In genomic region chr17:51860934-51861561, GRCh38 we compare ENCODE assay signal across 8 cellular contexts.
DNase-seq lines count a peak whose midpoint lies in the region; ATAC-seq, FAIRE-seq and TF ChIP-seq lines count a peak whose summit lies in the region.
"Had no signal": no experiment of that assay in that cellular context is flagged by ENCODE, and none has a peak within 500 bp of the region (broad histone marks: within the 10 kb centered on the region; RNA-seq: fewer than 3 reads in every experiment).

No MANE protein-coding gene starts in this region.

- peak; percentile 40 for DNase-seq in DND-41
- peak; percentile 71 for DNase-seq in NCI-H748 (lab: John Stamatoyannopoulos, UW; ENCODE audit: unreplicated experiment)
- peak; percentile 43 to 81 for DNase-seq in H1 (ENCODE audit: low read depth in 1 of 2, low spot score in 2 of 2)
- DNase-seq in effector memory CD4-positive, alpha-beta T cell = no peak

- H3K27ac ChIP-seq in DND-41 (ENCODE audit: low read length) = no peak overlapping the region
- no peak overlapping the region for H3K27ac ChIP-seq in H1 (ENCODE audit: low read depth, low read length)
- no peak overlapping the region for H3K27ac ChIP-seq in parathyroid adenoma
- H3K27ac ChIP-seq in effector memory CD4-positive, alpha-beta T cell (ENCODE audit: insufficient read depth, low read length, poor library complexity, severe bottlenecking) = no peak overlapping the region
- H3K27ac ChIP-seq: SK-N-MC had no signal

- H3K4me1 ChIP-seq in DND-41 (ENCODE audit: insufficient read depth, low read length) (no peaks in the 10 kb centered on the region), H1 (replicated peaks in 1 of 4; ENCODE audit: control insufficient read depth in 3 of 4, insufficient read depth in 4 of 4, low read length in 3 of 4) (no peaks in the 10 kb centered on the region), parathyroid adenoma (no peaks in the 10 kb centered on the region)
- no peaks in the 10 kb centered on the region for H3K4me1 ChIP-seq in effector memory CD4-positive, alpha-beta T cell (ENCODE audit: control insufficient read depth, insufficient read depth, low read length, poor library complexity, severe bottlenecking)

- WGBS in H1 (ENCODE audit: extremely low coverage in 1 of 2, insufficient coverage in 1 of 2, insufficient read length in 1 of 2, insufficient replicate concordance in 2 of 2, low coverage in 1 of 2, low lambda C conversion rate in 2 of 2, missing lambda C conversion rate in 1 of 2), 2 experiments = 28% methylated on average over 6 of the region's 6 CpGs; no CpG with 5 or more reads in 1 of the 2 experiments

- H3K18ac ChIP-seq in H1 (ENCODE audit: extremely low read depth, low read length) = no peak overlapping the region

- CTCF ChIA-PET in H1 (lab: Charles Lee; ENCODE audit: partially characterized antibody) = interaction anchor here (0.6 to 2.7 kb wide), 32 partner anchors 8 to 539 kb away, joined by 3 to 20 read pairs (median 4); no protein-coding TSS in a partner anchor

- ATAC-seq in DND-41 (ENCODE audit: insufficient read depth, low read depth) (no peak), GM21423 (IDR thresholded peaks at IDR 0.05; ENCODE audit: unreplicated experiment) (peak; percentile 53), GM18867 (IDR thresholded peaks at IDR 0.05; ENCODE audit: unreplicated experiment) (no peak)

- no peak overlapping the region for H2AK5ac ChIP-seq in H1 (ENCODE audit: low read depth, low read length)

- H3K9ac ChIP-seq in DND-41 (ENCODE audit: low read depth, low read length) (no peak overlapping the region), H1 (replicated peaks in 1 of 4; ENCODE audit: extremely low read depth in 1 of 4, low read depth in 3 of 4, low read length in 3 of 4) (no peak overlapping the region), parathyroid adenoma (no peak overlapping the region)

- no peaks in the 10 kb centered on the region for H3K79me2 ChIP-seq in DND-41 (ENCODE audit: insufficient read depth, low read length)
- no peaks in the 10 kb centered on the region for H3K79me2 ChIP-seq in H1 (ENCODE audit: control insufficient read depth in 1 of 2, insufficient read depth in 2 of 2, low read length in 2 of 2)
- no peaks in the 10 kb centered on the region for H3K79me2 ChIP-seq in parathyroid adenoma

- no peak overlapping the region for H2BK20ac ChIP-seq in H1 (ENCODE audit: low read length)

- no peak overlapping the region for H2BK5ac ChIP-seq in H1 (ENCODE audit: low read depth, low read length)

- H4K5ac ChIP-seq in H1 (ENCODE audit: insufficient read length, low read depth, low read length) = no peak overlapping the region

- H3K23me2 ChIP-seq in H1 (ENCODE audit: low read depth, low read length) = no peaks in the 10 kb centered on the region

- H3K23ac ChIP-seq in H1 (ENCODE audit: insufficient read length) = no peak overlapping the region

- no peaks in the 10 kb centered on the region for H3K9me3 ChIP-seq in DND-41 (ENCODE audit: insufficient read depth, low read length, severe bottlenecking)
- peaks cover 10 to 11% of the 10 kb centered on the region in 2 experiments; a peak in 3 of 4 replicates for H3K9me3 ChIP-seq in H1 (ENCODE audit: insufficient read depth in 2 of 2, low read depth in 1 of 2, low read length in 1 of 2)
- no peaks in the 10 kb centered on the region for H3K9me3 ChIP-seq in parathyroid adenoma (ENCODE audit: control insufficient read depth, low read length)
- H3K9me3 ChIP-seq in effector memory CD4-positive, alpha-beta T cell (ENCODE audit: control insufficient read depth, low read length) = no peaks in the 10 kb centered on the region

- no peak overlapping the region for H4K8ac ChIP-seq in H1 (ENCODE audit: extremely low read depth, insufficient read depth, low read length)

- H3K4me2 ChIP-seq in DND-41 (ENCODE audit: insufficient read depth, low read length) = no peak overlapping the region
- H3K4me2 ChIP-seq in H1 (ENCODE audit: insufficient read depth in 1 of 2, low read depth in 2 of 2, low read length in 2 of 2) = no peak overlapping the region
- no peak overlapping the region for H3K4me2 ChIP-seq in parathyroid adenoma (ENCODE audit: low read length)

- H2BK12ac ChIP-seq in H1 (ENCODE audit: low read depth, low read length) = no peak overlapping the region

- no peaks in the 10 kb centered on the region for H3K79me1 ChIP-seq in H1 (ENCODE audit: low read depth, low read length)

- POLR2A ChIA-PET in H1 (lab: Charles Lee; ENCODE audit: partially characterized antibody) = no interaction called here

- TF ChIP-seq CTCF in DND-41 (IDR thresholded peaks at IDR 0.05; ENCODE audit: borderline replicate concordance, extremely low read depth, low read length, poor library complexity, severe bottlenecking) (peak; percentile 77), H1 (IDR thresholded peaks at IDR 0.05; ENCODE audit: control extremely low read depth in 1 of 3, insufficient read depth in 1 of 3, low read depth in 1 of 3, low read length in 3 of 3) (peak; percentile 77 to 94 (median 88)), parathyroid adenoma (IDR thresholded peaks at IDR 0.05) (peak; percentile 31)

- H2AFZ ChIP-seq in DND-41 (ENCODE audit: low read depth, low read length) = no peak overlapping the region
- H2AFZ ChIP-seq in H1 (ENCODE audit: low read length) = no peak overlapping the region
- H2AFZ ChIP-seq in parathyroid adenoma = no peak overlapping the region

- peak; percentile 86 to 87 for TF ChIP-seq RAD21 in H1 (IDR thresholded peaks at IDR 0.05 in 1 of 2, conservative IDR thresholded peaks at IDR 0.05 in 1 of 2; ENCODE audit: low read depth in 2 of 2, low read length in 2 of 2)

- H3K36me3 ChIP-seq in DND-41 (ENCODE audit: insufficient read depth, low read length) (no peaks in the 10 kb centered on the region), H1 (ENCODE audit: control insufficient read depth in 2 of 4, insufficient read depth in 4 of 4, low read length in 3 of 4) (no peaks in the 10 kb centered on the region), parathyroid adenoma (ENCODE audit: control insufficient read depth, insufficient read depth, low read length) (no peaks in the 10 kb centered on the region)
- no peaks in the 10 kb centered on the region for H3K36me3 ChIP-seq in effector memory CD4-positive, alpha-beta T cell (ENCODE audit: control insufficient read depth, insufficient read depth, low read length)

- no peak for TF ChIP-seq EP300 in H1 (IDR thresholded peaks at IDR 0.05; ENCODE audit: borderline replicate concordance in 1 of 2, low read depth in 2 of 2, low read length in 2 of 2)

- no peak overlapping the region for H3K56ac ChIP-seq in H1 (replicated peaks; ENCODE audit: insufficient read length, low read depth, low read length)

- no peak overlapping the region for H3K4ac ChIP-seq in H1 (replicated peaks; ENCODE audit: insufficient read length, low read depth, low read length)

- TF ChIP-seq POLR2A in H1 (IDR thresholded peaks at IDR 0.05; ENCODE audit: control extremely low read depth in 1 of 2, low read depth in 2 of 2, low read length in 2 of 2) = no peak

- H2BK120ac ChIP-seq in H1 (replicated peaks; ENCODE audit: low read depth, low read length) = no peak overlapping the region

- no peak overlapping the region for H4K91ac ChIP-seq in H1 (replicated peaks; ENCODE audit: insufficient read length, low read length)

- H3K4me3 ChIP-seq in DND-41 (ENCODE audit: low read depth in 1 of 2, low read length in 2 of 2) (no peak overlapping the region), H1 (ENCODE audit: extremely low read depth in 1 of 4, insufficient read depth in 2 of 4, low read depth in 3 of 4, low read length in 4 of 4) (no peak overlapping the region), parathyroid adenoma (ENCODE audit: low read depth, low read length) (no peak overlapping the region)
- no peak overlapping the region for H3K4me3 ChIP-seq in effector memory CD4-positive, alpha-beta T cell (ENCODE audit: insufficient read depth, low read depth, low read length, poor library complexity, severe bottlenecking)
- H3K4me3 ChIP-seq: SK-N-MC had no signal

- no peak overlapping the region for H3K14ac ChIP-seq in H1 (ENCODE audit: insufficient read length)

- peak; percentile 97 for FAIRE-seq in H1 (lab: Jason Lieb, UNC)

- no peak overlapping the region for H2BK15ac ChIP-seq in H1 (ENCODE audit: low read length)

- H3K27me3 ChIP-seq in DND-41 (ENCODE audit: insufficient read depth, low read length, poor library complexity) (no peaks in the 10 kb centered on the region), H1 (replicated peaks in 1 of 4; ENCODE audit: control insufficient read depth in 3 of 4, extremely low read depth in 1 of 4, insufficient read depth in 3 of 4, low read length in 3 of 4) (no peaks in the 10 kb centered on the region), parathyroid adenoma (ENCODE audit: control insufficient read depth, insufficient read depth, low read length) (no peaks in the 10 kb centered on the region)
- no peaks in the 10 kb centered on the region for H3K27me3 ChIP-seq in effector memory CD4-positive, alpha-beta T cell (replicated peaks; ENCODE audit: control insufficient read depth, insufficient read depth, low read length, poor library complexity, severe bottlenecking)

- no peaks in the 10 kb centered on the region for H4K20me1 ChIP-seq in DND-41 (ENCODE audit: insufficient read depth, low read length)
- no peaks in the 10 kb centered on the region for H4K20me1 ChIP-seq in H1 (replicated peaks in 1 of 2; ENCODE audit: control insufficient read depth in 1 of 2, insufficient read depth in 2 of 2, low read length in 2 of 2)

TF ChIP-seq in H1, 55 proteins besides CTCF, POLR2A, EP300 and RAD21 (continues in another document):
- no peak for TF ChIP-seq JUN (IDR thresholded peaks at IDR 0.05; ENCODE audit: low read depth, low read length)
- TF ChIP-seq, protein P1, sequence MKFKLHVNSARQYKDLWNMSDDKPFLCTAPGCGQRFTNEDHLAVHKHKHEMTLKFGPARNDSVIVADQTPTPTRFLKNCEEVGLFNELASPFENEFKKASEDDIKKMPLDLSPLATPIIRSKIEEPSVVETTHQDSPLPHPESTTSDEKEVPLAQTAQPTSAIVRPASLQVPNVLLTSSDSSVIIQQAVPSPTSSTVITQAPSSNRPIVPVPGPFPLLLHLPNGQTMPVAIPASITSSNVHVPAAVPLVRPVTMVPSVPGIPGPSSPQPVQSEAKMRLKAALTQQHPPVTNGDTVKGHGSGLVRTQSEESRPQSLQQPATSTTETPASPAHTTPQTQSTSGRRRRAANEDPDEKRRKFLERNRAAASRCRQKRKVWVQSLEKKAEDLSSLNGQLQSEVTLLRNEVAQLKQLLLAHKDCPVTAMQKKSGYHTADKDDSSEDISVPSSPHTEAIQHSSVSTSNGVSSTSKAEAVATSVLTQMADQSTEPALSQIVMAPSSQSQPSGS (IDR thresholded peaks at IDR 0.05; ENCODE audit: low read length) = no peak
- TF ChIP-seq ATF3 (IDR thresholded peaks at IDR 0.05; ENCODE audit: insufficient read depth, low read depth, low read length) = no peak
- TF ChIP-seq FOSL1 (IDR thresholded peaks at IDR 0.05; ENCODE audit: insufficient read depth, low read depth, low read length) = no peak
- no peak for TF ChIP-seq CTBP2 (IDR thresholded peaks at IDR 0.05; ENCODE audit: borderline replicate concordance, insufficient read depth, insufficient read length, low read length)
- no peak for TF ChIP-seq EGR1 (IDR thresholded peaks at IDR 0.05; ENCODE audit: borderline replicate concordance, low read depth, low read length)

Comparison
In these comparisons a context has a peak if more than half of its experiments do, and no peak if none do; other contexts are left out.
1. DNase-seq: peak in DND-41 (single experiment), NCI-H748 (single experiment) and H1 (2 of 2); none in effector memory CD4-positive, alpha-beta T cell (0 of 3).
2. CTCF ChIP-seq: peak in every context shown above with its lines; median percentile 88 in H1; 77 in DND-41; 31 in parathyroid adenoma.